Comparison of ENCODE assay signal across 8 cellular contexts in genomic region chr19:1239796-1240737, GRCh38. TPM values are rescaled to one million over a fixed set of nuclear protein-coding genes. Genes with fewer than 3 reads are reported as not detected.
DNase-seq lines count a peak whose midpoint lies in the region; ATAC-seq, FAIRE-seq and TF ChIP-seq lines count a peak whose summit lies in the region.

No MANE protein-coding gene starts in this region.

- H3K79me1 ChIP-seq in neuronal stem cell (ENCODE audit: low read depth, low read length): peaks cover 28% of the 10 kb centered on the region

- H3K4me2 ChIP-seq in A549 (peak overlapping the region; percentile 98), neuronal stem cell (ENCODE audit: insufficient read depth, low read length, poor library complexity, severe bottlenecking) (peak overlapping the region; percentile 69)

- 6% methylated on average over 26 of the region's 84 CpGs for WGBS in A549 (ENCODE audit: missing lambda C conversion rate)
- WGBS in neuronal stem cell (ENCODE audit: extremely low coverage in 2 of 2, insufficient read length in 2 of 2, insufficient replicate concordance in 1 of 2), 2 donors: no CpG with 5 or more reads among the region's 84 CpGs

- peak overlapping the region; percentile 85 for H4K91ac ChIP-seq in neuronal stem cell (ENCODE audit: low read depth, low read length, poor library complexity)

- peak; percentile 79 to 87 for DNase-seq in A549 (ENCODE audit: low read depth in 1 of 2, low spot score in 1 of 2)
- DNase-seq in LNCaP clone FGC (ENCODE audit: low read depth): no peak
- peak; percentile 83 to 90 for DNase-seq in SJSA1 (ENCODE audit: low read depth in 1 of 2, low spot score in 2 of 2)
- DNase-seq in activated gamma-delta T cell treated with anti-CD3 and anti-CD28 coated beads, Interleukin-2, amount 50 U/mL, for 16 hours (ENCODE audit: low read depth): peak; percentile 96
- DNase-seq in foreskin melanocyte: peak; percentile 77
- DNase-seq in neuronal stem cell (ENCODE audit: low spot score): peak; percentile 94

- peaks cover 5% of the 10 kb centered on the region for H3K27me3 ChIP-seq in SJSA1 (replicated peaks)
- H3K27me3 ChIP-seq in neuronal stem cell (ENCODE audit: control insufficient read depth in 3 of 3, insufficient read depth in 3 of 3, low read depth in 1 of 3, low read length in 3 of 3): no peaks in the 10 kb centered on the region
- H3K27me3 ChIP-seq in stomach smooth muscle (ENCODE audit: control insufficient read depth in 1 of 2, insufficient read depth in 2 of 2, low read length in 2 of 2): peaks cover 0 to 8% of the 10 kb centered on the region in 2 donors

- H2BK5ac ChIP-seq in neuronal stem cell (ENCODE audit: low read length): peak overlapping the region; percentile 95

- peak overlapping the region; percentile 89 for H3K14ac ChIP-seq in neuronal stem cell (ENCODE audit: low read length)

- TF ChIP-seq RAD21 in A549 (conservative IDR thresholded peaks at IDR 0.05 in 1 of 2, IDR thresholded peaks at IDR 0.05 in 1 of 2): peak; percentile 66 to 90

- peak overlapping the region; percentile 39 for H3K4me3 ChIP-seq in A549
- H3K4me3 ChIP-seq in LNCaP clone FGC (ENCODE audit: low read depth, low read length): peak overlapping the region; percentile 84
- H3K4me3 ChIP-seq in SJSA1: peak overlapping the region; percentile 25
- H3K4me3 ChIP-seq in neuronal stem cell (ENCODE audit: low read length in 2 of 2): peak overlapping the region; percentile 26 to 70
- H3K4me3 ChIP-seq in stomach smooth muscle (ENCODE audit: low read length in 2 of 2): peak overlapping the region in 1 of 2 donors; percentile 67

- FAIRE-seq in A549 (lab: Jason Lieb, UNC): no peak

- POLR2A ChIA-PET in A549 (lab: Yijun Ruan, JAX): interaction anchor here (0.8 kb wide), 1 partner anchor 256 kb away, joined by 7 read pairs; the partner anchor contains the start of gene WDR18

- H2AFZ ChIP-seq in neuronal stem cell (ENCODE audit: low read length): peak overlapping the region; percentile 58

- peak overlapping the region; percentile 100 for H2AK5ac ChIP-seq in neuronal stem cell (ENCODE audit: low read depth, low read length)

- TF ChIP-seq CTCF in A549 (IDR thresholded peaks at IDR 0.05): peak; percentile 78
- TF ChIP-seq CTCF in LNCaP clone FGC (IDR thresholded peaks at IDR 0.05; ENCODE audit: control insufficient read depth, extremely low read depth, insufficient read depth): peak; percentile 70

- CTCF ChIA-PET in A549 (lab: Yijun Ruan, JAX): interaction anchor here (0.7 to 7.5 kb wide), 17 partner anchors 10 to 318 kb away, joined by 3 to 500 read pairs (median 4); partner anchors contain the start of gene CIRBP

- H3K23ac ChIP-seq in neuronal stem cell (ENCODE audit: low read depth, low read length, poor library complexity): peak overlapping the region; percentile 91

- peak overlapping the region; percentile 97 for H2BK120ac ChIP-seq in neuronal stem cell (ENCODE audit: low read depth, low read length)

- H3K4me1 ChIP-seq in A549: peaks cover 42% of the 10 kb centered on the region
- H3K4me1 ChIP-seq in SJSA1 (replicated peaks): peaks cover 72% of the 10 kb centered on the region
- H3K4me1 ChIP-seq in neuronal stem cell (ENCODE audit: control insufficient read depth in 2 of 2, insufficient read depth in 1 of 2, low read depth in 1 of 2, low read length in 2 of 2): peaks cover 29 to 36% of the 10 kb centered on the region in 2 donors
- peaks cover 68% of the 10 kb centered on the region for H3K4me1 ChIP-seq in stomach smooth muscle (ENCODE audit: control insufficient read depth, insufficient read depth, low read length)

- peak overlapping the region; percentile 92 for H4K8ac ChIP-seq in neuronal stem cell (ENCODE audit: low read depth, low read length)

- no peak for TF ChIP-seq EP300 in A549 (IDR thresholded peaks at IDR 0.05)

- peak overlapping the region; percentile 97 for H2BK12ac ChIP-seq in neuronal stem cell (ENCODE audit: low read length)

- H3K27ac ChIP-seq in A549: peak overlapping the region; percentile 80 to 100
- no peak overlapping the region for H3K27ac ChIP-seq in SJSA1
- H3K27ac ChIP-seq in neuronal stem cell (replicated peaks; ENCODE audit: low read length): no peak overlapping the region
- H3K27ac ChIP-seq in stomach smooth muscle (ENCODE audit: low read length): peak overlapping the region; percentile 89

- H3K9ac ChIP-seq in neuronal stem cell (ENCODE audit: low read depth, low read length, poor library complexity) (peak overlapping the region; percentile 96), stomach smooth muscle (ENCODE audit: low read length in 2 of 2) (peak overlapping the region; percentile 47 to 66)

- peaks cover 30% of the 10 kb centered on the region for H3K36me3 ChIP-seq in SJSA1
- H3K36me3 ChIP-seq in neuronal stem cell (replicated peaks in 1 of 2; ENCODE audit: control insufficient read depth in 2 of 2, insufficient read depth in 2 of 2, low read length in 2 of 2): peaks cover 10 to 19% of the 10 kb centered on the region in 2 donors
- no peaks in the 10 kb centered on the region for H3K36me3 ChIP-seq in stomach smooth muscle (ENCODE audit: control insufficient read depth in 2 of 2, insufficient read depth in 2 of 2, low read length in 2 of 2)

- TF ChIP-seq POLR2A in A549 (IDR thresholded peaks at IDR 0.05; ENCODE audit: low read length): no peak

- ATAC-seq in A549 (peak; percentile 41 to 42), GM18520 (IDR thresholded peaks at IDR 0.05; ENCODE audit: unreplicated experiment) (peak; percentile 28)

- H3K4ac ChIP-seq in neuronal stem cell (ENCODE audit: low read length): peak overlapping the region; percentile 95

- H3K9me3 ChIP-seq in A549 (no peaks in the 10 kb centered on the region), SJSA1 (replicated peaks) (no peaks in the 10 kb centered on the region), neuronal stem cell (replicated peaks in 1 of 2; ENCODE audit: control insufficient read depth in 2 of 2, insufficient read depth in 1 of 2, low read depth in 1 of 2, low read length in 2 of 2) (no peaks in the 10 kb centered on the region), stomach smooth muscle (ENCODE audit: control insufficient read depth in 2 of 2, low read length in 2 of 2) (no peaks in the 10 kb centered on the region)

- H3K18ac ChIP-seq in neuronal stem cell (ENCODE audit: low read length): peak overlapping the region; percentile 98

- peak overlapping the region; percentile 99 for H2BK15ac ChIP-seq in neuronal stem cell (ENCODE audit: low read length)

TF ChIP-seq in A549, 52 proteins besides CTCF, POLR2A, EP300 and RAD21 (continues in another document):
- no peak for TF ChIP-seq MAX (IDR thresholded peaks at IDR 0.05)
- no peak for TF ChIP-seq CBX2 (IDR thresholded peaks at IDR 0.05; ENCODE audit: borderline replicate concordance, low read depth)
- TF ChIP-seq ZNF302 (CRISPR knock-in tag; IDR thresholded peaks at IDR 0.05): no peak
- no peak for TF ChIP-seq CEBPB (IDR thresholded peaks at IDR 0.05)

RNA-seq across cellular contexts. Expression of gene ATP5F1D, which starts 1.5 kb away (rescaled TPM):
- 18.5 and 28.7 TPM in 2 replicates for polyA plus RNA-seq in A549 (2011; rRNA removed)
- 158 and 210 TPM in 2 replicates for polyA plus RNA-seq in A549 (2012; cell fraction: cytosol; rRNA removed)
- polyA plus RNA-seq in A549 (2012; cell fraction: nucleus; rRNA removed): 114 and 225 TPM in 2 replicates
- 96.9 to 101 TPM (median 99.7 TPM) in 3 replicates for polyA plus RNA-seq in A549 (2017; fragmentation: RNase III; extraction: RNeasy Plus Mini Kit Qiagen cat#74134 plus additional on column Dnase treatment)
- 12.4 and 18.2 TPM in 2 replicates for polyA minus RNA-seq in A549 (2011; rRNA and poly(A)+ RNA removed)
- 42.4 and 68.8 TPM in 2 replicates for total RNA-seq in SJSA1 (2014; rRNA removed; shearing (Covaris generic))
- 106 TPM for polyA plus RNA-seq in neuronal stem cell (2013, experiment 1 of 2)
- 101 TPM for polyA plus RNA-seq in neuronal stem cell (2013, experiment 2 of 2)

RNA-seq across cellular contexts. Expression of gene CBARP, which starts 2.3 kb away (rescaled TPM):
- polyA plus RNA-seq in A549 (2011; rRNA removed) (0.19 and 0.30 TPM in 2 replicates), A549 (2017; fragmentation: RNase III; extraction: RNeasy Plus Mini Kit Qiagen cat#74134 plus additional on column Dnase treatment) (1.7 to 2.0 TPM (median 1.9 TPM) in 3 replicates)
- 1.3 and 2.3 TPM in 2 replicates for polyA plus RNA-seq in A549 (2012; cell fraction: cytosol; rRNA removed)
- 4.5 and 8.2 TPM in 2 replicates for polyA plus RNA-seq in A549 (2012; cell fraction: nucleus; rRNA removed)
- 0.21 and 0.24 TPM in 2 replicates for polyA minus RNA-seq in A549 (2011; rRNA and poly(A)+ RNA removed)
- total RNA-seq in SJSA1 (2014; rRNA removed; shearing (Covaris generic)): 0.50 and 1.6 TPM in 2 replicates
- polyA plus RNA-seq in neuronal stem cell (2013, experiment 1 of 2): 14.0 TPM
- polyA plus RNA-seq in neuronal stem cell (2013, experiment 2 of 2): 12.8 TPM

RNA-seq across cellular contexts. Expression of gene MIDN, which starts 8.3 kb away (rescaled TPM):
- 9.1 and 11.8 TPM in 2 replicates for polyA plus RNA-seq in A549 (2011; rRNA removed)
- polyA plus RNA-seq in A549 (2012; cell fraction: cytosol; rRNA removed): 17.7 and 27.8 TPM in 2 replicates
- 45.7 and 73.9 TPM in 2 replicates for polyA plus RNA-seq in A549 (2012; cell fraction: nucleus; rRNA removed)
- polyA plus RNA-seq in A549 (2017; fragmentation: RNase III; extraction: RNeasy Plus Mini Kit Qiagen cat#74134 plus additional on column Dnase treatment): 27.7 to 33.4 TPM (median 31.4 TPM) in 3 replicates
- polyA minus RNA-seq in A549 (2011; rRNA and poly(A)+ RNA removed): 23.7 and 25.2 TPM in 2 replicates
- total RNA-seq in SJSA1 (2014; rRNA removed; shearing (Covaris generic)): 3.7 and 7.2 TPM in 2 replicates
- polyA plus RNA-seq in neuronal stem cell (2013, experiment 1 of 2): 98.3 TPM
- polyA plus RNA-seq in neuronal stem cell (2013, experiment 2 of 2): 99.9 TPM

RNA-seq across cellular contexts. Expression of gene CIRBP, which starts 29.1 kb away (rescaled TPM):
- polyA plus RNA-seq in A549 (2011; rRNA removed): 92.4 and 151 TPM in 2 replicates
- 111 and 147 TPM in 2 replicates for polyA plus RNA-seq in A549 (2012; cell fraction: cytosol; rRNA removed)
- polyA plus RNA-seq in A549 (2012; cell fraction: nucleus; rRNA removed): 246 and 410 TPM in 2 replicates
- 178 to 201 TPM (median 189 TPM) in 3 replicates for polyA plus RNA-seq in A549 (2017; fragmentation: RNase III; extraction: RNeasy Plus Mini Kit Qiagen cat#74134 plus additional on column Dnase treatment)
- polyA minus RNA-seq in A549 (2011; rRNA and poly(A)+ RNA removed): 38.3 and 44.0 TPM in 2 replicates
- total RNA-seq in SJSA1 (2014; rRNA removed; shearing (Covaris generic)): 314 and 318 TPM in 2 replicates
- polyA plus RNA-seq in neuronal stem cell (2013, experiment 1 of 2): 218 TPM
- polyA plus RNA-seq in neuronal stem cell (2013, experiment 2 of 2): 217 TPM

RNA-seq across cellular contexts. Expression of gene STK11, which starts 34.5 kb away (rescaled TPM):
- polyA plus RNA-seq in A549 (2011; rRNA removed) (12.2 and 16.2 TPM in 2 replicates), A549 (2017; fragmentation: RNase III; extraction: RNeasy Plus Mini Kit Qiagen cat#74134 plus additional on column Dnase treatment) (33.6 to 34.2 TPM (median 34.0 TPM) in 3 replicates)
- 35.2 and 42.6 TPM in 2 replicates for polyA plus RNA-seq in A549 (2012; cell fraction: cytosol; rRNA removed)
- polyA plus RNA-seq in A549 (2012; cell fraction: nucleus; rRNA removed): 108 and 121 TPM in 2 replicates
- polyA minus RNA-seq in A549 (2011; rRNA and poly(A)+ RNA removed): 18.6 and 21.3 TPM in 2 replicates
- 61.6 and 70.1 TPM in 2 replicates for total RNA-seq in SJSA1 (2014; rRNA removed; shearing (Covaris generic))
- 35.0 TPM for polyA plus RNA-seq in neuronal stem cell (2013, experiment 1 of 2)
- polyA plus RNA-seq in neuronal stem cell (2013, experiment 2 of 2): 34.0 TPM

Comparison
In these comparisons a context has a peak if more than half of its experiments do, and no peak if none do; other contexts are left out.
1. H3K27ac ChIP-seq: peak in A549 (2 of 2) and stomach smooth muscle (single experiment); none in SJSA1 (single experiment) and neuronal stem cell (single experiment).